Comparison of ENCODE assay signal across 14 cellular contexts in the genomic region with DNA sequence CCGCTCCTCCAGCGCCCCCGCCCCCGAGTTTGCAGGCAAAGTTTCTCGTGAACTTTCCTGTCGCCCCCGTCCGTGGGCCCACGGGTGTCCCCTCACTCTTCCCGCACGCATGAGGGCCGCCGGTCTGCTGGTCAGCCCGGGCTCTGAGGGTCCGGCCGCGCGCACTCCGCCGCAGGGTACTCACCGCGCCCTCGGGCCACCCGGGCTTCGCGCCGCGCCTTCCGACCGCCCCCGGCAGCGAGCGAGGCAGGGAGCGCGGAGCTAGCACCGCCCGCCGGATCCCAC. TPM values are rescaled to one million over a fixed set of nuclear protein-coding genes. Genes with fewer than 3 reads are reported as not detected.
DNase-seq lines count a peak whose midpoint lies in the region; FAIRE-seq and TF ChIP-seq lines count a peak whose summit lies in the region.
"Had no signal": no experiment of that assay in that cellular context is flagged by ENCODE, and none has a peak within 500 bp of the region (broad histone marks: within the 10 kb centered on the region; RNA-seq: fewer than 3 reads in every experiment).

No MANE protein-coding gene starts in this region.

- POLR2A ChIA-PET in endothelial cell of umbilical vein (lab: Charles Lee): no interaction called here

- no peak overlapping the region for H3K4me2 ChIP-seq in endothelial cell of umbilical vein (ENCODE audit: insufficient read depth, low read length)
- no peak overlapping the region for H3K4me2 ChIP-seq in neural cell (ENCODE audit: low read length)
- no peak overlapping the region for H3K4me2 ChIP-seq in osteoblast (ENCODE audit: insufficient read depth, low read length)

- H3K9me1 ChIP-seq in endothelial cell of umbilical vein (replicated peaks; ENCODE audit: control insufficient read depth, extremely low read depth, insufficient read depth, low read length): no peaks in the 10 kb centered on the region

- H4K20me1 ChIP-seq in endothelial cell of umbilical vein (replicated peaks; ENCODE audit: control insufficient read depth, extremely low read depth, insufficient read depth, low read length) (no peaks in the 10 kb centered on the region), neural cell (ENCODE audit: insufficient read depth) (peaks cover 5% of the 10 kb centered on the region), osteoblast (ENCODE audit: insufficient read depth, low read length) (peaks cover 3% of the 10 kb centered on the region)

- H3K27me3 ChIP-seq in NT2/D1 (ENCODE audit: insufficient read depth, insufficient read length): peaks cover 91% of the 10 kb centered on the region
- H3K27me3 ChIP-seq in endothelial cell of umbilical vein (ENCODE audit: control insufficient read depth in 2 of 2, insufficient read depth in 2 of 2, low read length in 2 of 2): peaks cover 82 to 95% of the 10 kb centered on the region in 2 experiments
- peaks cover 26% of the 10 kb centered on the region for H3K27me3 ChIP-seq in neural cell (ENCODE audit: insufficient read depth, low read depth, low read length)
- peaks cover 82% of the 10 kb centered on the region for H3K27me3 ChIP-seq in thymus (ENCODE audit: control insufficient read depth, insufficient read depth)
- peaks cover 90% of the 10 kb centered on the region for H3K27me3 ChIP-seq in osteoblast (ENCODE audit: insufficient read depth, low read length)

- H3K4me1 ChIP-seq in NT2/D1 (ENCODE audit: insufficient read depth, insufficient read length): peaks cover 43% of the 10 kb centered on the region
- H3K4me1 ChIP-seq in endothelial cell of umbilical vein (ENCODE audit: control insufficient read depth, extremely low read depth, insufficient read depth, low read length): no peaks in the 10 kb centered on the region
- peaks cover 8% of the 10 kb centered on the region for H3K4me1 ChIP-seq in thymus (ENCODE audit: control insufficient read depth, insufficient read depth, low read length)
- no peaks in the 10 kb centered on the region for H3K4me1 ChIP-seq in osteoblast (ENCODE audit: insufficient read depth, low read length)

- FAIRE-seq in endothelial cell of umbilical vein (lab: Jason Lieb, UNC): no peak

- H3K9ac ChIP-seq in NT2/D1 (ENCODE audit: insufficient read length, low read depth) (peak overlapping the region; percentile 69), endothelial cell of umbilical vein (replicated peaks; ENCODE audit: extremely low read depth, insufficient read depth, low read length) (no peak overlapping the region), neural cell (ENCODE audit: low read length) (peak overlapping the region; percentile 80)

- TF ChIP-seq POLR2A in endothelial cell of umbilical vein (IDR thresholded peaks at IDR 0.05; ENCODE audit: low read depth, low read length): no peak

- dilution Hi-C loops in endothelial cell of umbilical vein (cut with MboI; ENCODE audit: extremely low pct_ligation_motif_present, low sequenced_read_pairs): no loop called here

- no peak for TF ChIP-seq EP300 in neural cell (conservative IDR thresholded peaks at IDR 0.05; ENCODE audit: poor library complexity, severe bottlenecking)

- H3K9me3 ChIP-seq in NT2/D1 (ENCODE audit: insufficient read depth, low read length) (no peaks in the 10 kb centered on the region), endothelial cell of umbilical vein (replicated peaks; ENCODE audit: control insufficient read depth, insufficient read depth, low read length) (no peaks in the 10 kb centered on the region), neural cell (ENCODE audit: low read length) (no peaks in the 10 kb centered on the region), thymus (ENCODE audit: control insufficient read depth) (no peaks in the 10 kb centered on the region), osteoblast (ENCODE audit: low read depth, low read length) (no peaks in the 10 kb centered on the region)

- no peaks in the 10 kb centered on the region for H3F3A ChIP-seq in neural cell (ENCODE audit: insufficient read depth, low read length, poor library complexity, severe bottlenecking)

- TF ChIP-seq CTCF in endothelial cell of umbilical vein (IDR thresholded peaks at IDR 0.05; ENCODE audit: extremely low read depth in 1 of 2, insufficient read depth in 1 of 2, low read depth in 1 of 2, low read length in 2 of 2): no peak
- TF ChIP-seq CTCF in neural cell (IDR thresholded peaks at IDR 0.05; ENCODE audit: poor library complexity, severe bottlenecking): no peak
- TF ChIP-seq CTCF in osteoblast (IDR thresholded peaks at IDR 0.05; ENCODE audit: extremely low read depth, low read depth, low read length): no peak

- no TSS peak for BruUV-seq in endothelial cell of umbilical vein (replicated peaks; lab: Mats Ljungman, UMichigan)

- CTCF ChIA-PET in endothelial cell of umbilical vein (lab: Charles Lee): no interaction called here

- DNase-seq in NT2/D1 (ENCODE audit: low read depth, low spot score) (no peak), endothelial cell of umbilical vein (ENCODE audit: low read depth, low spot score) (no peak), DMS53 treated with DMSO at 0.1 percent for 48 hours (lab: John Stamatoyannopoulos, UW; ENCODE audit: unreplicated experiment) (no peak), osteoblast (ENCODE audit: insufficient read length, low spot score, missing footprints) (no peak), substantia nigra (lab: John Stamatoyannopoulos, UW) (no peak)
- DNase-seq in stimulated activated CD4-positive, alpha-beta T cell treated with anti-CD3 and anti-CD28 coated beads, Interleukin-4, amount 100 ng/mL, for 24 hours: no peak
- DNase-seq: activated CD4-positive, alpha-beta T cell treated with anti-CD3 and anti-CD28 coated beads, Interleukin-2, amount 50 U/mL, for 1 hour; activated naive CD4-positive, alpha-beta T cell; HFFc6; NCI-H2081 treated with DMSO at 0.1 percent for 48 hours had no signal

- TF ChIP-seq RAD21 in neural cell (conservative IDR thresholded peaks at IDR 0.05): no peak

- H2AFZ ChIP-seq in endothelial cell of umbilical vein (ENCODE audit: low read depth, low read length): no peak overlapping the region
- H2AFZ ChIP-seq in neural cell (ENCODE audit: low read depth, low read length): peak overlapping the region; percentile 43
- no peak overlapping the region for H2AFZ ChIP-seq in osteoblast (ENCODE audit: low read length)

- H3K9me2 ChIP-seq in neural cell (ENCODE audit: insufficient read depth, low read length): no peaks in the 10 kb centered on the region

- H3K36me3 ChIP-seq in NT2/D1 (ENCODE audit: insufficient read depth, insufficient read length, low read length) (no peaks in the 10 kb centered on the region), endothelial cell of umbilical vein (ENCODE audit: control insufficient read depth in 2 of 2, extremely low read depth in 1 of 2, insufficient read depth in 2 of 2, low read length in 2 of 2) (no peaks in the 10 kb centered on the region), neural cell (ENCODE audit: insufficient read depth, low read length) (no peaks in the 10 kb centered on the region), thymus (ENCODE audit: control insufficient read depth, insufficient read depth) (peaks cover 3% of the 10 kb centered on the region), osteoblast (ENCODE audit: insufficient read depth, low read length) (no peaks in the 10 kb centered on the region)

- WGBS in thymus: 1% methylated on average over 38 of the region's 38 CpGs

- H3K27ac ChIP-seq in endothelial cell of umbilical vein (ENCODE audit: insufficient read depth, low read depth, low read length) (no peak overlapping the region), neural cell (ENCODE audit: low read length) (peak overlapping the region; percentile 75), thymus (ENCODE audit: low read depth) (no peak overlapping the region), osteoblast (ENCODE audit: low read depth, low read length) (no peak overlapping the region), substantia nigra (ENCODE audit: low read depth, low read length, poor library complexity, severe bottlenecking) (no peak overlapping the region)

- H3K79me2 ChIP-seq in endothelial cell of umbilical vein (ENCODE audit: control insufficient read depth, insufficient read depth, low read length): no peaks in the 10 kb centered on the region
- H3K79me2 ChIP-seq in neural cell (replicated peaks; ENCODE audit: insufficient read depth, low read length): peaks cover 50% of the 10 kb centered on the region
- no peaks in the 10 kb centered on the region for H3K79me2 ChIP-seq in osteoblast (ENCODE audit: insufficient read depth, low read length)

- H3K4me3 ChIP-seq in NT2/D1 (ENCODE audit: insufficient read length, low read depth): peak overlapping the region; percentile 48
- H3K4me3 ChIP-seq in endothelial cell of umbilical vein (replicated peaks in 1 of 3; ENCODE audit: insufficient read depth in 1 of 3, low read depth in 1 of 3, low read length in 3 of 3): no peak overlapping the region
- peak overlapping the region; percentile 98 for H3K4me3 ChIP-seq in neural cell (ENCODE audit: low read length)
- peak overlapping the region; percentile 50 for H3K4me3 ChIP-seq in thymus (ENCODE audit: low read length)
- H3K4me3 ChIP-seq in osteoblast (ENCODE audit: insufficient read depth, low read length): no peak overlapping the region

- intact Hi-C loops in endothelial cell of umbilical vein (cut with micrococcal nuclease): no loop called here

RNA-seq across cellular contexts. Expression of a gene that starts 0.2 kb away (rescaled TPM):
- total RNA-seq in endothelial cell of umbilical vein: not detected in 2 replicates
- polyA plus RNA-seq in endothelial cell of umbilical vein: not detected in 2 replicates
- not detected in 2 replicates for polyA plus RNA-seq in endothelial cell of umbilical vein (2011; cell fraction: cytosol; rRNA removed)
- polyA plus RNA-seq in endothelial cell of umbilical vein (2011; cell fraction: nucleus; rRNA removed): not detected in 2 replicates
- polyA plus RNA-seq in endothelial cell of umbilical vein (2012): not detected in 2 replicates
- polyA minus RNA-seq in endothelial cell of umbilical vein: not detected in 2 replicates
- polyA minus RNA-seq in endothelial cell of umbilical vein (2011; cell fraction: cytosol; rRNA and poly(A)+ RNA removed): not detected
- not detected in 2 replicates for polyA minus RNA-seq in endothelial cell of umbilical vein (2011; cell fraction: nucleus; rRNA and poly(A)+ RNA removed)
- 19.0 and 20.7 TPM in 2 replicates for polyA plus RNA-seq in neural cell
- polyA minus RNA-seq in neural cell: 25.4 and 27.0 TPM in 2 replicates
- polyA plus RNA-seq in thymus: 2.2 TPM
- total RNA-seq in osteoblast: under 0.01 TPM in 1 of 2 replicates, not detected in the other
- total RNA-seq: fibroblast of villous mesenchyme, HFFc6, LHCN-M2 had no signal

RNA-seq across cellular contexts. Expression of a gene that starts 22.6 kb away (rescaled TPM):
- total RNA-seq in endothelial cell of umbilical vein (15.1 and 15.7 TPM in 2 replicates), osteoblast (17.7 and 19.2 TPM in 2 replicates)
- polyA plus RNA-seq in endothelial cell of umbilical vein (41.0 and 46.9 TPM in 2 replicates), neural cell (27.5 and 31.4 TPM in 2 replicates), thymus (40.8 TPM)
- 26.1 and 27.9 TPM in 2 replicates for polyA plus RNA-seq in endothelial cell of umbilical vein (2011; cell fraction: cytosol; rRNA removed)
- 9.1 and 10.0 TPM in 2 replicates for polyA plus RNA-seq in endothelial cell of umbilical vein (2011; cell fraction: nucleus; rRNA removed)
- 18.8 and 23.8 TPM in 2 replicates for polyA plus RNA-seq in endothelial cell of umbilical vein (2012)
- polyA minus RNA-seq in endothelial cell of umbilical vein (7.2 and 12.7 TPM in 2 replicates), neural cell (14.8 and 17.3 TPM in 2 replicates)
- polyA minus RNA-seq in endothelial cell of umbilical vein (2011; cell fraction: cytosol; rRNA and poly(A)+ RNA removed): 19.8 TPM
- 2.8 and 3.7 TPM in 2 replicates for polyA minus RNA-seq in endothelial cell of umbilical vein (2011; cell fraction: nucleus; rRNA and poly(A)+ RNA removed)

RNA-seq across cellular contexts. Expression of a gene that starts 31.0 kb away (rescaled TPM):
- 91.0 and 93.3 TPM in 2 replicates for total RNA-seq in endothelial cell of umbilical vein
- polyA plus RNA-seq in endothelial cell of umbilical vein: 170 TPM in 2 replicates
- 163 and 168 TPM in 2 replicates for polyA plus RNA-seq in endothelial cell of umbilical vein (2011; cell fraction: cytosol; rRNA removed)
- 101 and 104 TPM in 2 replicates for polyA plus RNA-seq in endothelial cell of umbilical vein (2011; cell fraction: nucleus; rRNA removed)
- polyA plus RNA-seq in endothelial cell of umbilical vein (2012): 117 and 131 TPM in 2 replicates
- 61.0 and 79.4 TPM in 2 replicates for polyA minus RNA-seq in endothelial cell of umbilical vein
- 26.2 TPM for polyA minus RNA-seq in endothelial cell of umbilical vein (2011; cell fraction: cytosol; rRNA and poly(A)+ RNA removed)
- 19.7 and 32.8 TPM in 2 replicates for polyA minus RNA-seq in endothelial cell of umbilical vein (2011; cell fraction: nucleus; rRNA and poly(A)+ RNA removed)
- polyA plus RNA-seq in neural cell: 380 and 391 TPM in 2 replicates
- polyA minus RNA-seq in neural cell: 133 and 140 TPM in 2 replicates
- 97.1 TPM for polyA plus RNA-seq in thymus
- total RNA-seq in osteoblast: 84.0 and 90.5 TPM in 2 replicates

RNA-seq across cellular contexts. Expression of a gene that starts 39.6 kb away (rescaled TPM):
- total RNA-seq in endothelial cell of umbilical vein (not detected in 2 replicates), osteoblast (under 0.01 TPM in 1 of 2 replicates, not detected in the other)
- polyA plus RNA-seq in endothelial cell of umbilical vein (not detected in 2 replicates), neural cell (2.1 and 2.8 TPM in 2 replicates), thymus (0.07 TPM)
- 0.06 TPM in 1 of 2 replicates, not detected in the other for polyA plus RNA-seq in endothelial cell of umbilical vein (2011; cell fraction: cytosol; rRNA removed)
- not detected in 2 replicates for polyA plus RNA-seq in endothelial cell of umbilical vein (2011; cell fraction: nucleus; rRNA removed)
- polyA plus RNA-seq in endothelial cell of umbilical vein (2012): not detected in 2 replicates
- polyA minus RNA-seq in endothelial cell of umbilical vein (not detected in 2 replicates), neural cell (not detected in 2 replicates)
- 0.72 TPM for polyA minus RNA-seq in endothelial cell of umbilical vein (2011; cell fraction: cytosol; rRNA and poly(A)+ RNA removed)
- polyA minus RNA-seq in endothelial cell of umbilical vein (2011; cell fraction: nucleus; rRNA and poly(A)+ RNA removed): not detected in 2 replicates
- total RNA-seq: fibroblast of villous mesenchyme had no signal

RNA-seq across cellular contexts. Expression of a gene that starts 48.3 kb away (rescaled TPM):
- total RNA-seq in endothelial cell of umbilical vein (74.1 and 81.2 TPM in 2 replicates), osteoblast (72.7 and 73.4 TPM in 2 replicates)
- polyA plus RNA-seq in endothelial cell of umbilical vein (78.4 and 83.5 TPM in 2 replicates), neural cell (50.2 and 52.5 TPM in 2 replicates), thymus (24.6 TPM)
- polyA plus RNA-seq in endothelial cell of umbilical vein (2011; cell fraction: cytosol; rRNA removed): 93.9 and 95.3 TPM in 2 replicates
- 24.7 and 27.2 TPM in 2 replicates for polyA plus RNA-seq in endothelial cell of umbilical vein (2011; cell fraction: nucleus; rRNA removed)
- 80.0 and 89.4 TPM in 2 replicates for polyA plus RNA-seq in endothelial cell of umbilical vein (2012)
- polyA minus RNA-seq in endothelial cell of umbilical vein (61.6 and 63.3 TPM in 2 replicates), neural cell (32.2 and 51.4 TPM in 2 replicates)
- 98.6 TPM for polyA minus RNA-seq in endothelial cell of umbilical vein (2011; cell fraction: cytosol; rRNA and poly(A)+ RNA removed)
- 15.2 and 20.8 TPM in 2 replicates for polyA minus RNA-seq in endothelial cell of umbilical vein (2011; cell fraction: nucleus; rRNA and poly(A)+ RNA removed)

Comparison
In these comparisons a context has a peak if more than half of its experiments do, and no peak if none do; other contexts are left out.
1. H3K4me3 ChIP-seq: peak in NT2/D1 (single experiment), neural cell (single experiment) and thymus (single experiment); none in endothelial cell of umbilical vein (0 of 3) and osteoblast (single experiment).